Comparison of ENCODE assay signal across 1 cellular context in the genomic region with DNA sequence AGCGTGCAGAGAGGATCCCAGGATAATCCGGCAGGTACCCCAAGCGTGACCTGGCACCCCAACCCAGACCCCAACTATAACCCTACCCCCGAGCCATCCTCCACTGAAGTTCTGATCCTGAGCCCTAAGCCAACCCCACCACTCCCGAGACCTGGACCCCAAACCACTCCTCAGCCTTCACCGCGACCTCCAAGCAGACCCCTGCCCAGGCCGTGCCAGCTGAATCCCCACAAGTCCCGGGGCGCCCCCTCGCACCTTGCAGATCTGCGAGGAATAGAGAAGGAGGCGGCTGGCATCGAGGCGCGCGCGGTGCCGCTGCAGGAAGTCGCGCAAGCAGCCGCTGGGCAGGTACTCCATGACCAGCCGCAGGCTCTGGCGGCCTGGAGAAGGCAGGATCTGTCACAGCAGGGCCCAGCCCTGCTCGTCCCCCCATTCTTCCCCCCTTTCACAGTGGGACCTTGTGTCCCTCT.
TF ChIP-seq lines count a peak whose summit lies in the region.

No MANE protein-coding gene starts in this region.

TF ChIP-seq in HCT116, 20 proteins besides CTCF, POLR2A, EP300 and RAD21 (continued from another document):
- TF ChIP-seq, protein P1, sequence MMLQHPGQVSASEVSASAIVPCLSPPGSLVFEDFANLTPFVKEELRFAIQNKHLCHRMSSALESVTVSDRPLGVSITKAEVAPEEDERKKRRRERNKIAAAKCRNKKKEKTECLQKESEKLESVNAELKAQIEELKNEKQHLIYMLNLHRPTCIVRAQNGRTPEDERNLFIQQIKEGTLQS (IDR thresholded peaks at IDR 0.05): no peak
- TF ChIP-seq, protein P2, sequence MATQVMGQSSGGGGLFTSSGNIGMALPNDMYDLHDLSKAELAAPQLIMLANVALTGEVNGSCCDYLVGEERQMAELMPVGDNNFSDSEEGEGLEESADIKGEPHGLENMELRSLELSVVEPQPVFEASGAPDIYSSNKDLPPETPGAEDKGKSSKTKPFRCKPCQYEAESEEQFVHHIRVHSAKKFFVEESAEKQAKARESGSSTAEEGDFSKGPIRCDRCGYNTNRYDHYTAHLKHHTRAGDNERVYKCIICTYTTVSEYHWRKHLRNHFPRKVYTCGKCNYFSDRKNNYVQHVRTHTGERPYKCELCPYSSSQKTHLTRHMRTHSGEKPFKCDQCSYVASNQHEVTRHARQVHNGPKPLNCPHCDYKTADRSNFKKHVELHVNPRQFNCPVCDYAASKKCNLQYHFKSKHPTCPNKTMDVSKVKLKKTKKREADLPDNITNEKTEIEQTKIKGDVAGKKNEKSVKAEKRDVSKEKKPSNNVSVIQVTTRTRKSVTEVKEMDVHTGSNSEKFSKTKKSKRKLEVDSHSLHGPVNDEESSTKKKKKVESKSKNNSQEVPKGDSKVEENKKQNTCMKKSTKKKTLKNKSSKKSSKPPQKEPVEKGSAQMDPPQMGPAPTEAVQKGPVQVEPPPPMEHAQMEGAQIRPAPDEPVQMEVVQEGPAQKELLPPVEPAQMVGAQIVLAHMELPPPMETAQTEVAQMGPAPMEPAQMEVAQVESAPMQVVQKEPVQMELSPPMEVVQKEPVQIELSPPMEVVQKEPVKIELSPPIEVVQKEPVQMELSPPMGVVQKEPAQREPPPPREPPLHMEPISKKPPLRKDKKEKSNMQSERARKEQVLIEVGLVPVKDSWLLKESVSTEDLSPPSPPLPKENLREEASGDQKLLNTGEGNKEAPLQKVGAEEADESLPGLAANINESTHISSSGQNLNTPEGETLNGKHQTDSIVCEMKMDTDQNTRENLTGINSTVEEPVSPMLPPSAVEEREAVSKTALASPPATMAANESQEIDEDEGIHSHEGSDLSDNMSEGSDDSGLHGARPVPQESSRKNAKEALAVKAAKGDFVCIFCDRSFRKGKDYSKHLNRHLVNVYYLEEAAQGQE (IDR thresholded peaks at IDR 0.05; ENCODE audit: low read depth): no peak
- no peak for TF ChIP-seq CEBPB (IDR thresholded peaks at IDR 0.05; ENCODE audit: low read depth)
- TF ChIP-seq ZNF274 (IDR thresholded peaks at IDR 0.05; ENCODE audit: low read depth, low read length): no peak
- no peak for TF ChIP-seq EZH2 (IDR thresholded peaks at IDR 0.05)
- TF ChIP-seq FOSL1 (IDR thresholded peaks at IDR 0.05; ENCODE audit: low read depth): no peak
- TF ChIP-seq CBX3 (IDR thresholded peaks at IDR 0.05; ENCODE audit: low read depth): no peak
- no peak for TF ChIP-seq TCF7L2 (IDR thresholded peaks at IDR 0.05; ENCODE audit: borderline replicate concordance, extremely low read depth, insufficient read depth, insufficient read length)
- TF ChIP-seq, protein P3, sequence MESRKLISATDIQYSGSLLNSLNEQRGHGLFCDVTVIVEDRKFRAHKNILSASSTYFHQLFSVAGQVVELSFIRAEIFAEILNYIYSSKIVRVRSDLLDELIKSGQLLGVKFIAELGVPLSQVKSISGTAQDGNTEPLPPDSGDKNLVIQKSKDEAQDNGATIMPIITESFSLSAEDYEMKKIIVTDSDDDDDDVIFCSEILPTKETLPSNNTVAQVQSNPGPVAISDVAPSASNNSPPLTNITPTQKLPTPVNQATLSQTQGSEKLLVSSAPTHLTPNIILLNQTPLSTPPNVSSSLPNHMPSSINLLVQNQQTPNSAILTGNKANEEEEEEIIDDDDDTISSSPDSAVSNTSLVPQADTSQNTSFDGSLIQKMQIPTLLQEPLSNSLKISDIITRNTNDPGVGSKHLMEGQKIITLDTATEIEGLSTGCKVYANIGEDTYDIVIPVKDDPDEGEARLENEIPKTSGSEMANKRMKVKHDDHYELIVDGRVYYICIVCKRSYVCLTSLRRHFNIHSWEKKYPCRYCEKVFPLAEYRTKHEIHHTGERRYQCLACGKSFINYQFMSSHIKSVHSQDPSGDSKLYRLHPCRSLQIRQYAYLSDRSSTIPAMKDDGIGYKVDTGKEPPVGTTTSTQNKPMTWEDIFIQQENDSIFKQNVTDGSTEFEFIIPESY (IDR thresholded peaks at IDR 0.05; ENCODE audit: extremely low read depth, insufficient replicate concordance, low read length): no peak
- no peak for TF ChIP-seq ELF1 (IDR thresholded peaks at IDR 0.05; ENCODE audit: borderline replicate concordance, low read depth)
- no peak for TF ChIP-seq SRF (IDR thresholded peaks at IDR 0.05; ENCODE audit: low read depth)
- no peak for TF ChIP-seq POLR2AphosphoS5 (IDR thresholded peaks at IDR 0.05; ENCODE audit: low read depth, low read length)
- no peak for TF ChIP-seq SP1 (IDR thresholded peaks at IDR 0.05; ENCODE audit: low read depth)
